ENCODE assay signal across 12 cellular contexts in the genomic region with DNA sequence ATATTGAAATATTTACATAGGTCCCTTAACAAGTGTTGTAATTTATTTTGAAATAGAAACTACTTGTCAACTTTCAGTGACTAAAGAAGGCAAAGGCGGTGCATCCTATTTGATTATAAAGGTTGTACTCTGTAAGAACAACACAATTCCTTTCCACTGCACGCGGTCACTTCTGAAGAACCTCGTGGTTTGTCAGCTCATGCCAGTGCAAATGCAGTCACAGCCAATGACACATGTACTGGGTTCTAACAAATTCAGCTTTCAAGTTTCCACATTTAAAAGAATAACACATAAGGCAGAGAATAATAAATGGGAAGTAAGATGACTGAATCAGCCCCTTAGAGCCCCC. TPM values are rescaled to one million over a fixed set of nuclear protein-coding genes. Genes with fewer than 3 reads are reported as not detected.
DNase-seq lines count a peak whose midpoint lies in the region; ATAC-seq and TF ChIP-seq lines count a peak whose summit lies in the region.
"Had no signal": no experiment of that assay in that cellular context is flagged by ENCODE, and none has a peak within 500 bp of the region (broad histone marks: within the 10 kb centered on the region; RNA-seq: fewer than 3 reads in every experiment).

No MANE protein-coding gene starts in this region.

- no peaks in the 10 kb centered on the region for H3K79me2 ChIP-seq in OCI-LY7 (ENCODE audit: insufficient read depth, low read depth, low read length)

- H3K9me3 ChIP-seq in HUES64 (ENCODE audit: insufficient read depth, low read depth, low read length) (no peaks in the 10 kb centered on the region), OCI-LY7 (ENCODE audit: low read length) (no peaks in the 10 kb centered on the region)

- no peaks in the 10 kb centered on the region; the same call in 1 of the 2 replicates for H3K36me3 ChIP-seq in HUES64 (ENCODE audit: insufficient read depth, low read length)
- H3K36me3 ChIP-seq in brain microvascular endothelial cell (replicated peaks), result no peaks in the 10 kb centered on the region
- H3K36me3 ChIP-seq in OCI-LY7 (ENCODE audit: insufficient read depth, low read length), result no peaks in the 10 kb centered on the region

- H3K4me3 Mint-ChIP-seq in CD14-positive monocyte (no peak overlapping the region), nephron progenitor cell (no peak overlapping the region)

- 95% methylated on average over 4 of the region's 4 CpGs for WGBS in HUES64

- H3K9me3 Mint-ChIP-seq in CD14-positive monocyte (peaks cover 0 to 2% (median 0%) of the 10 kb centered on the region in 7 donors), nephron progenitor cell (no peaks in the 10 kb centered on the region)

- no peak for ATAC-seq in GM21825 (IDR thresholded peaks at IDR 0.05; ENCODE audit: unreplicated experiment)

- POLR2A ChIA-PET in OCI-LY7 (lab: Charles Lee), result interaction anchor here (0.7 kb wide), 1 partner anchor 18 kb away, joined by 3 read pairs; no protein-coding TSS in a partner anchor

- TF ChIP-seq CTCF in CD14-positive monocyte (IDR thresholded peaks at IDR 0.05), result no peak
- no peak for TF ChIP-seq CTCF in brain microvascular endothelial cell (IDR thresholded peaks at IDR 0.05; ENCODE audit: low read depth, low read length, missing control alignments)
- no peak for TF ChIP-seq CTCF in nephron progenitor cell (IDR thresholded peaks at IDR 0.05)
- TF ChIP-seq CTCF in OCI-LY7 (conservative IDR thresholded peaks at IDR 0.05; ENCODE audit: low read length), result no peak

- in situ Hi-C loops in brain microvascular endothelial cell (cut with HindIII; ENCODE audit: low pct_ligation_motif_present, low sequenced_read_pairs), result no loop called here

- DNase-seq in CD14-positive monocyte (ENCODE audit: low spot score), result peak; percentile 68
- DNase-seq in brain microvascular endothelial cell, result peak; percentile 29
- no peak for DNase-seq in nephron progenitor cell
- DNase-seq in OCI-LY7 (ENCODE audit: low spot score), result no peak
- DNase-seq in NCI-H748 treated with DMSO at 0.1 percent for 48 hours (lab: John Stamatoyannopoulos, UW), result no peak
- DNase-seq in NCI-H1417 (lab: John Stamatoyannopoulos, UW), result no peak
- DNase-seq: activated CD8-positive, alpha-beta memory T cell treated with anti-CD3 and anti-CD28 coated beads, Interleukin-2, amount 50 U/mL, for 4 hours; DMS53; dorsolateral prefrontal cortex; NCI-H1694 treated with DMSO at 0.1 percent for 48 hours had no signal

- BruUV-seq in OCI-LY7 (replicated peaks; lab: Mats Ljungman, UMichigan), result no TSS peak

- H2AFZ ChIP-seq in OCI-LY7 (ENCODE audit: low read length), result no peak overlapping the region

- intact Hi-C loops in CD14-positive monocyte (cut with micrococcal nuclease), result loop anchor here in 1 of 2 donors (5.0 kb wide), 1 partner anchor 40 kb away; a partner anchor contains a TSS
- intact Hi-C loops in OCI-LY7 (cut with micrococcal nuclease; ENCODE audit: unreplicated experiment), result no loop called here

- H3K27me3 ChIP-seq in HUES64 (ENCODE audit: insufficient read depth, low read length) (no peaks in the 10 kb centered on the region), brain microvascular endothelial cell (replicated peaks) (no peaks in the 10 kb centered on the region)
- H3K27me3 ChIP-seq: dorsolateral prefrontal cortex had no signal

- H3K36me3 Mint-ChIP-seq in CD14-positive monocyte, result peaks cover 8 to 23% of the 10 kb centered on the region in 2 donors
- H3K36me3 Mint-ChIP-seq in nephron progenitor cell (ENCODE audit: low read depth), result peaks cover 19% of the 10 kb centered on the region

- H3K27me3 Mint-ChIP-seq in CD14-positive monocyte (ENCODE audit: low read depth in 3 of 3), result peaks cover 0 to 2% (median 2%) of the 10 kb centered on the region in 3 donors
- no peaks in the 10 kb centered on the region for H3K27me3 Mint-ChIP-seq in nephron progenitor cell (ENCODE audit: low read depth, poor library complexity)

- CTCF ChIA-PET in OCI-LY7 (lab: Charles Lee; ENCODE audit: unreplicated experiment), result no interaction called here

- H3K4me3 ChIP-seq in HUES64 (ENCODE audit: low read length) (no peak overlapping the region), brain microvascular endothelial cell (ENCODE audit: low read depth, low read length) (no peak overlapping the region), OCI-LY7 (ENCODE audit: low read depth, low read length, poor library complexity, severe bottlenecking) (no peak overlapping the region)
- H3K4me3 ChIP-seq: dorsolateral prefrontal cortex had no signal

- no peak overlapping the region for H3K4me2 ChIP-seq in OCI-LY7 (ENCODE audit: low read length)

- H3K27ac ChIP-seq in HUES64 (ENCODE audit: low read depth, low read length) (peak overlapping the region; percentile 65; the same call in 1 of the 2 replicates), brain microvascular endothelial cell (peak overlapping the region; percentile 87), OCI-LY7 (ENCODE audit: low read depth, low read length, poor library complexity, severe bottlenecking) (no peak overlapping the region)
- H3K27ac ChIP-seq: dorsolateral prefrontal cortex had no signal

- H3K4me1 ChIP-seq in HUES64 (ENCODE audit: insufficient read depth, low read length), result peaks cover 25% of the 10 kb centered on the region
- no peaks in the 10 kb centered on the region for H3K4me1 ChIP-seq in OCI-LY7 (ENCODE audit: insufficient read depth, low read length, poor library complexity, severe bottlenecking)

- H3K27ac Mint-ChIP-seq in CD14-positive monocyte (peak overlapping the region; percentile 79 to 96 (median 91)), nephron progenitor cell (peak overlapping the region; percentile 93)

- H3K4me1 Mint-ChIP-seq in CD14-positive monocyte, result peaks cover 49% of the 10 kb centered on the region
- H3K4me1 Mint-ChIP-seq in nephron progenitor cell, result peaks cover 50% of the 10 kb centered on the region

- H3K9me2 ChIP-seq in OCI-LY7 (ENCODE audit: insufficient read depth, low read length), result no peaks in the 10 kb centered on the region

- H3K9ac ChIP-seq in HUES64 (ENCODE audit: low read depth, low read length), result no peak overlapping the region

- no peaks in the 10 kb centered on the region for H4K20me1 ChIP-seq in OCI-LY7 (ENCODE audit: insufficient read depth, low read length)

RNA-seq across cellular contexts. Expression of a gene that starts 39.8 kb away (rescaled TPM):
- 10 to 100 TPM; 22.4 to 27.6 TPM for polyA plus RNA-seq in CD14-positive monocyte
- polyA plus RNA-seq in HUES64 (2013, experiment 1 of 2), result 79.3 TPM
- polyA plus RNA-seq in HUES64 (2013, experiment 2 of 2), result 90.3 TPM
- not detected in 2 replicates for total RNA-seq in OCI-LY7 (2014; rRNA removed; shearing (Covaris generic))
- total RNA-seq in OCI-LY7 (2022), result not detected in 2 replicates

Comparison
In these comparisons a context has a peak if more than half of its experiments do, and no peak if none do; other contexts are left out.
1. DNase-seq: peak in CD14-positive monocyte (single experiment) and brain microvascular endothelial cell (single experiment); none in nephron progenitor cell (single experiment), OCI-LY7 (single experiment), NCI-H748 treated with DMSO at 0.1 percent for 48 hours (single experiment) and NCI-H1417 (0 of 3).